Comparison of ENCODE assay signal across 2 cellular contexts in the genomic region with DNA sequence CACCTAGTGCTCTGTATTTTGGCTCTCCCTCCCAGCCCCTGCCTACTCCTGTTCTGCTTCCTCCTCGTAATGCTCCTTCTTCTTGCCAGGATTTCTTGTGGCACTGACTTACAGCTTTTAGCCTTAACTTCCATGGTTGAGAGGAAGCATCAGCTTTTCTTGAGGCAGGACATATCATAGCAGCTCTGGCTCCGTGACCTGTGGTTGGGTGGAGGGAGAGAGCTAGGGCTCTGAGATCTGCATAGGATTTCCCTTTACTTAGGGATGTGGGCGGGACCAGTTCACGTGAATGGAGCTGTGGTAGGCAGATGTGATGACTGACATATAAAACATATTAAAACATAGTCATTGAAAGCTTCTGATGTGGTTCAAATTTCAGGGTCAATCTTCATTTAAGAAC.
TF ChIP-seq lines count a peak whose summit lies in the region.

No MANE protein-coding gene starts in this region.

TF ChIP-seq in GM23338, 12 proteins besides CTCF, POLR2A, EP300 and RAD21:
- TF ChIP-seq ZNF331 (CRISPR knock-in tag; IDR thresholded peaks at IDR 0.05; ENCODE audit: low read depth) (no peak), NANOG (IDR thresholded peaks at IDR 0.05; ENCODE audit: borderline replicate concordance) (no peak), EZH2 (IDR thresholded peaks at IDR 0.05; ENCODE audit: low read depth, unreplicated experiment) (no peak), EZH2phosphoT487 (IDR thresholded peaks at IDR 0.05; ENCODE audit: unreplicated experiment) (no peak), ZNF114 (CRISPR knock-in tag; IDR thresholded peaks at IDR 0.05) (no peak), POLR2AphosphoS5 (IDR thresholded peaks at IDR 0.05; ENCODE audit: low read depth) (no peak), STAT1 (IDR thresholded peaks at IDR 0.05; ENCODE audit: unreplicated experiment) (no peak), CREB1 (CRISPR knock-in tag; IDR thresholded peaks at IDR 0.05; ENCODE audit: low read depth) (no peak)
- TF ChIP-seq, protein P1, sequence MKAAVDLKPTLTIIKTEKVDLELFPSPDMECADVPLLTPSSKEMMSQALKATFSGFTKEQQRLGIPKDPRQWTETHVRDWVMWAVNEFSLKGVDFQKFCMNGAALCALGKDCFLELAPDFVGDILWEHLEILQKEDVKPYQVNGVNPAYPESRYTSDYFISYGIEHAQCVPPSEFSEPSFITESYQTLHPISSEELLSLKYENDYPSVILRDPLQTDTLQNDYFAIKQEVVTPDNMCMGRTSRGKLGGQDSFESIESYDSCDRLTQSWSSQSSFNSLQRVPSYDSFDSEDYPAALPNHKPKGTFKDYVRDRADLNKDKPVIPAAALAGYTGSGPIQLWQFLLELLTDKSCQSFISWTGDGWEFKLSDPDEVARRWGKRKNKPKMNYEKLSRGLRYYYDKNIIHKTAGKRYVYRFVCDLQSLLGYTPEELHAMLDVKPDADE (IDR thresholded peaks at IDR 0.05): no peak
- TF ChIP-seq, protein P2, sequence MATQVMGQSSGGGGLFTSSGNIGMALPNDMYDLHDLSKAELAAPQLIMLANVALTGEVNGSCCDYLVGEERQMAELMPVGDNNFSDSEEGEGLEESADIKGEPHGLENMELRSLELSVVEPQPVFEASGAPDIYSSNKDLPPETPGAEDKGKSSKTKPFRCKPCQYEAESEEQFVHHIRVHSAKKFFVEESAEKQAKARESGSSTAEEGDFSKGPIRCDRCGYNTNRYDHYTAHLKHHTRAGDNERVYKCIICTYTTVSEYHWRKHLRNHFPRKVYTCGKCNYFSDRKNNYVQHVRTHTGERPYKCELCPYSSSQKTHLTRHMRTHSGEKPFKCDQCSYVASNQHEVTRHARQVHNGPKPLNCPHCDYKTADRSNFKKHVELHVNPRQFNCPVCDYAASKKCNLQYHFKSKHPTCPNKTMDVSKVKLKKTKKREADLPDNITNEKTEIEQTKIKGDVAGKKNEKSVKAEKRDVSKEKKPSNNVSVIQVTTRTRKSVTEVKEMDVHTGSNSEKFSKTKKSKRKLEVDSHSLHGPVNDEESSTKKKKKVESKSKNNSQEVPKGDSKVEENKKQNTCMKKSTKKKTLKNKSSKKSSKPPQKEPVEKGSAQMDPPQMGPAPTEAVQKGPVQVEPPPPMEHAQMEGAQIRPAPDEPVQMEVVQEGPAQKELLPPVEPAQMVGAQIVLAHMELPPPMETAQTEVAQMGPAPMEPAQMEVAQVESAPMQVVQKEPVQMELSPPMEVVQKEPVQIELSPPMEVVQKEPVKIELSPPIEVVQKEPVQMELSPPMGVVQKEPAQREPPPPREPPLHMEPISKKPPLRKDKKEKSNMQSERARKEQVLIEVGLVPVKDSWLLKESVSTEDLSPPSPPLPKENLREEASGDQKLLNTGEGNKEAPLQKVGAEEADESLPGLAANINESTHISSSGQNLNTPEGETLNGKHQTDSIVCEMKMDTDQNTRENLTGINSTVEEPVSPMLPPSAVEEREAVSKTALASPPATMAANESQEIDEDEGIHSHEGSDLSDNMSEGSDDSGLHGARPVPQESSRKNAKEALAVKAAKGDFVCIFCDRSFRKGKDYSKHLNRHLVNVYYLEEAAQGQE (IDR thresholded peaks at IDR 0.05; ENCODE audit: unreplicated experiment): no peak
TF ChIP-seq in GM23338: peak in this region for 0.

TF ChIP-seq in HCT116, 20 proteins besides CTCF, POLR2A, EP300 and RAD21 (continued from another document):
- TF ChIP-seq ZNF274 (IDR thresholded peaks at IDR 0.05; ENCODE audit: low read depth, low read length): no peak
- TF ChIP-seq, protein P2 (IDR thresholded peaks at IDR 0.05; ENCODE audit: low read depth): no peak
- TF ChIP-seq SRF (IDR thresholded peaks at IDR 0.05; ENCODE audit: low read depth): no peak
- no peak for TF ChIP-seq ELF1 (IDR thresholded peaks at IDR 0.05; ENCODE audit: borderline replicate concordance, low read depth)
- TF ChIP-seq POLR2AphosphoS5 (IDR thresholded peaks at IDR 0.05; ENCODE audit: low read depth, low read length): no peak
